In the genomic region with DNA sequence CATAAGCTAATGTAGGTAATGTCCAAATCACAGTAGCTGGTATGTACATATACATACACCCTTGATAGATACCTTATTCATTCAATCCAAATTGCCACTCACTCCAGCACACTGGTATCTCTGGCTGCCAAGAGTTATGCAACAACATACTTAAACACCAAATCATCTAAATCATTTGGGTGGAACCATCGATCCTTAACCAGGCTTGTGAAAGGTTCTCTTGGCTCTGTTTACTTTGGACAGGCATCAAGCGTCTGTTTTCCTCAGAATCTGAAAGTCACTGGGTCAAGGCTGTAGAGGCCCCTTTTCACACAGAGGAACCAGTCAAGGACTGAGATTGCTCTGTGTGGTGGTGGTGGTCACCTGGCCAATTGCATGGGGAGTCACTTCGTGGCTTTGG, we compare ENCODE assay signal across 8 cellular contexts. TPM values are rescaled to one million over a fixed set of nuclear protein-coding genes. Genes with fewer than 3 reads are reported as not detected.
DNase-seq lines count a peak whose midpoint lies in the region; TF ChIP-seq lines count a peak whose summit lies in the region.
"Had no signal": no experiment of that assay in that cellular context is flagged by ENCODE, and none has a peak within 500 bp of the region (broad histone marks: within the 10 kb centered on the region; RNA-seq: fewer than 3 reads in every experiment).

No MANE protein-coding gene starts in this region.

- in situ Hi-C loops in GM23248 (cut with MboI): no loop called here
- in situ Hi-C loops in GM13977 (cut with MboI; ENCODE audit: low pct_unique_long_range_greater_than_20kb, low sequenced_read_pairs, unreplicated experiment): no loop called here

- H3K9me2 ChIP-seq in GM23248 (ENCODE audit: insufficient read depth): peaks cover 3% of the 10 kb centered on the region; the same call in 1 of the 2 replicates
- no peaks in the 10 kb centered on the region for H3K9me2 ChIP-seq in OCI-LY7 (ENCODE audit: insufficient read depth, low read length)

- WGBS in GM23248 (ENCODE audit: low coverage in 1 of 2, low lambda C conversion rate in 2 of 2, missing lambda C conversion rate in 2 of 2), 2 experiments: 11 to 12% methylated on average over 3 of the region's 3 CpGs
- 74% methylated on average over 3 of the region's 3 CpGs for WGBS in smooth muscle cell (ENCODE audit: low lambda C conversion rate)

- DNase-seq in GM23248 (peak; percentile 82), OCI-LY7 (ENCODE audit: low spot score) (no peak), fibroblast of mammary gland (ENCODE audit: low read depth) (peak; percentile 87), smooth muscle cell (lab: John Stamatoyannopoulos, UW; ENCODE audit: unreplicated experiment) (no peak), GM13977 (ENCODE audit: low spot score) (no peak), ascending aorta (ENCODE audit: low spot score in 2 of 2) (no peak), DMS 273 (lab: John Stamatoyannopoulos, UW; ENCODE audit: unreplicated experiment) (no peak)
- DNase-seq: MM.1S had no signal

- POLR2A ChIA-PET in OCI-LY7 (lab: Charles Lee): interaction anchor here (1.5 kb wide), 1 partner anchor 14 kb away, joined by 3 read pairs; no protein-coding TSS in a partner anchor

- no peak overlapping the region for H2AFZ ChIP-seq in GM23248
- no peak overlapping the region for H2AFZ ChIP-seq in OCI-LY7 (ENCODE audit: low read length)
- H2AFZ ChIP-seq in smooth muscle cell (ENCODE audit: low read depth): no peak overlapping the region

- H4K20me1 ChIP-seq in GM23248 (ENCODE audit: insufficient read depth): no peaks in the 10 kb centered on the region
- no peaks in the 10 kb centered on the region for H4K20me1 ChIP-seq in OCI-LY7 (ENCODE audit: insufficient read depth, low read length)
- H4K20me1 ChIP-seq in smooth muscle cell (ENCODE audit: low read depth): peaks cover 10% of the 10 kb centered on the region

- H3K4me1 ChIP-seq in GM23248 (ENCODE audit: insufficient read depth): peaks cover 59% of the 10 kb centered on the region
- H3K4me1 ChIP-seq in OCI-LY7 (ENCODE audit: insufficient read depth, low read length, poor library complexity, severe bottlenecking): peaks cover 99% of the 10 kb centered on the region
- H3K4me1 ChIP-seq in smooth muscle cell (ENCODE audit: low read depth): peaks cover 12% of the 10 kb centered on the region
- peaks cover 3 to 13% of the 10 kb centered on the region in 2 donors for H3K4me1 ChIP-seq in ascending aorta

- peaks cover 72% of the 10 kb centered on the region for H3K79me2 ChIP-seq in GM23248 (ENCODE audit: insufficient read depth)
- H3K79me2 ChIP-seq in OCI-LY7 (ENCODE audit: insufficient read depth, low read depth, low read length): peaks cover 86% of the 10 kb centered on the region
- peaks cover 22% of the 10 kb centered on the region for H3K79me2 ChIP-seq in smooth muscle cell (ENCODE audit: low read depth)

- peak overlapping the region; percentile 10; the same call in 1 of the 2 replicates for H3K4me3 ChIP-seq in GM23248
- H3K4me3 ChIP-seq in OCI-LY7 (ENCODE audit: low read depth, low read length, poor library complexity, severe bottlenecking): peak overlapping the region; percentile 55
- no peak overlapping the region for H3K4me3 ChIP-seq in fibroblast of mammary gland (ENCODE audit: control insufficient read depth, low read depth, low read length)
- H3K4me3 ChIP-seq in smooth muscle cell: no peak overlapping the region
- no peak overlapping the region for H3K4me3 ChIP-seq in ascending aorta

- H3K36me3 ChIP-seq in GM23248 (ENCODE audit: low read depth) (no peaks in the 10 kb centered on the region), OCI-LY7 (ENCODE audit: insufficient read depth, low read length) (peaks cover 6% of the 10 kb centered on the region; the same call in 1 of the 2 replicates), smooth muscle cell (ENCODE audit: low read depth) (no peaks in the 10 kb centered on the region), ascending aorta (no peaks in the 10 kb centered on the region)

- H3K27me3 ChIP-seq in GM23248 (replicated peaks; ENCODE audit: insufficient read depth): no peaks in the 10 kb centered on the region
- no peaks in the 10 kb centered on the region for H3K27me3 ChIP-seq in smooth muscle cell (ENCODE audit: low read depth)
- H3K27me3 ChIP-seq in ascending aorta: no peaks in the 10 kb centered on the region

- peak overlapping the region; percentile 50 for H3K4me2 ChIP-seq in GM23248 (ENCODE audit: unreplicated experiment)
- peak overlapping the region; percentile 77 for H3K4me2 ChIP-seq in OCI-LY7 (ENCODE audit: low read length)
- H3K4me2 ChIP-seq in smooth muscle cell: peak overlapping the region; percentile 62

- TF ChIP-seq CTCF in OCI-LY7 (conservative IDR thresholded peaks at IDR 0.05; ENCODE audit: low read length): no peak
- TF ChIP-seq CTCF in fibroblast of mammary gland (conservative IDR thresholded peaks at IDR 0.05; ENCODE audit: control insufficient read depth, insufficient read depth, low read depth, low read length): no peak
- TF ChIP-seq CTCF in smooth muscle cell (IDR thresholded peaks at IDR 0.05; ENCODE audit: borderline replicate concordance, insufficient read depth, poor library complexity, severe bottlenecking): no peak
- no peak for TF ChIP-seq CTCF in GM13977 (IDR thresholded peaks at IDR 0.05; ENCODE audit: extremely low read depth, insufficient read depth, missing control alignments)
- TF ChIP-seq CTCF in ascending aorta (IDR thresholded peaks at IDR 0.05): no peak

- intact Hi-C loops in OCI-LY7 (cut with micrococcal nuclease; ENCODE audit: unreplicated experiment): loop anchor here (1.0 to 5.0 kb wide), 2 partner anchors 26 to 416 kb away; no protein-coding TSS in a partner anchor
- intact Hi-C loops in ascending aorta (cut with DNase I): no loop called here

- peaks cover 43% of the 10 kb centered on the region for H3F3A ChIP-seq in GM23248 (ENCODE audit: insufficient read depth)
- H3F3A ChIP-seq in smooth muscle cell (ENCODE audit: low read depth): no peaks in the 10 kb centered on the region

- CTCF ChIA-PET in OCI-LY7 (lab: Charles Lee; ENCODE audit: unreplicated experiment): no interaction called here

- H3K9ac ChIP-seq in GM23248 (no peak overlapping the region), smooth muscle cell (ENCODE audit: low read depth) (no peak overlapping the region)

- peak overlapping the region; percentile 51 for H3K27ac ChIP-seq in GM23248
- H3K27ac ChIP-seq in OCI-LY7 (ENCODE audit: low read depth, low read length, poor library complexity, severe bottlenecking): peak overlapping the region; percentile 97
- no peak overlapping the region for H3K27ac ChIP-seq in smooth muscle cell (ENCODE audit: low read depth)
- H3K27ac ChIP-seq in ascending aorta: peak overlapping the region in 1 of 2 donors; percentile 29

- BruUV-seq in OCI-LY7 (replicated peaks; lab: Mats Ljungman, UMichigan): no TSS peak

- H3K9me3 ChIP-seq in GM23248 (ENCODE audit: low read depth): no peaks in the 10 kb centered on the region
- H3K9me3 ChIP-seq in OCI-LY7 (ENCODE audit: low read length): no peaks in the 10 kb centered on the region; the same call in 1 of the 2 replicates
- H3K9me3 ChIP-seq in smooth muscle cell (replicated peaks; ENCODE audit: low read depth): no peaks in the 10 kb centered on the region
- no peaks in the 10 kb centered on the region for H3K9me3 ChIP-seq in ascending aorta

RNA-seq across cellular contexts. Expression of a gene that starts 24.6 kb away (rescaled TPM):
- total RNA-seq in GM23248 (2014; rRNA removed; shearing (Covaris generic)): 11.8 and 13.8 TPM in 2 replicates
- polyA plus RNA-seq in GM23248 (2016; fragmentation: Nextera tagmentation; extraction: Ambion mirVana): 19.6 and 19.8 TPM in 2 replicates
- 4.6 and 6.3 TPM in 2 replicates for total RNA-seq in OCI-LY7 (2014; rRNA removed; shearing (Covaris generic))
- 25.0 and 33.9 TPM in 2 replicates for total RNA-seq in OCI-LY7 (2022)
- 14.2 and 18.0 TPM in 2 replicates for total RNA-seq in smooth muscle cell
- polyA plus RNA-seq in smooth muscle cell: 14.4 and 17.4 TPM in 2 replicates
- 37.7 TPM for total RNA-seq in ascending aorta

Comparison
In these comparisons a context has a peak if more than half of its experiments do, and no peak if none do; other contexts are left out.
1. DNase-seq: peak in GM23248 (single experiment) and fibroblast of mammary gland (single experiment); none in OCI-LY7 (single experiment), smooth muscle cell (single experiment), GM13977 (single experiment), ascending aorta (0 of 2) and DMS 273 (single experiment).
2. H3K4me3 ChIP-seq: peak in GM23248 (single experiment) and OCI-LY7 (single experiment); none in fibroblast of mammary gland (single experiment), smooth muscle cell (single experiment) and ascending aorta (0 of 2).
3. Peak in every context shown above with its lines, with median percentiles within 50 percentile points of each other: H3K4me2 ChIP-seq.